In the genomic region with DNA sequence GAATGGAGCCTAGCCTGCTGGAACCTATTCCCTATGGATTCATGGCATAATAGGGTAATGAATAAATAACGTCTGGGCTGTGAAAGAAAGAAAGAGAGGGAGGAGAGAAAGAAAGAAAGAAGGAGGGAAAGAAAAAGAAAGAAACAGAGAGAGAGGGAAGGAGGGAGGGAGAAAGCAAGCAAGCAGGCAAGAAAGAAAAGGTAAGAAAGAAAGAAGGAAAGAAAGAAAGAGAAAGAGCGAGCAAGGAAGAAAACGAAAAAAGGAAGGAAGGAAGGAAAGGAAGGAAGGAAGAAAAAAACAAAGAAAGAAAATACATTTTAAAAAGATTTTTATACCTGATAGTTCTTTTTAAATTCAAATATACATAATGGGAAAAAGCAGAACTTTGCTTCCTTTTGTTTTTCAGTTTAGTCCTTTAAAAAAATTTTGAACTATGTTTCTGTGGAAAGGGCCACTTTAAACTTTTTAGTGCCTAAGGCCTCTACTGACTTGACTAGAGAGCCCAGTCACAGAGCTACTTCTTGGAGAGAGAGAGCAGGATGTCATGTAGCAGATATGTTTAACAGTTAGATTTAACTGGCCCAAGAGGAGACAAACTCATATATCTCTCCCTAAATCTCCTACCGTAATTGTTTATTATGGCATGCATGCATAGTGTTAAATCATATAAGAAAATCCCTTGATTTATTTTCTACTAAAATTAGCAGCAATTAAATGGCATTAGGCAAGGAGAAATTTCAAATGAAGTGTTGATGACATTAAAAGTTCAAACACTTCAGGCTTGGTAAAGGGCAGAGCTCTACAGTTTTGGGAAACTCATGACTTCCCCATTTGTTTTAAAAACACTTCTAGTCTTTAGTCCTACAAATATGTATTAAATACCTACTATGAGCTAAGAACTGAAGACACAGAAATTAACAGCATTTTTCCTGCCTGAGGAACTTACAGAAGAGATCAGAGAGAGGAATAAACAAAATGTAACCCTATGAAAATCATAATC, we compare ENCODE assay signal across 17 cellular contexts.
DNase-seq lines count a peak whose midpoint lies in the region; ATAC-seq and TF ChIP-seq lines count a peak whose summit lies in the region.
"Had no signal": no experiment of that assay in that cellular context is flagged by ENCODE, and none has a peak within 500 bp of the region (broad histone marks: within the 10 kb centered on the region; RNA-seq: fewer than 3 reads in every experiment).

No MANE protein-coding gene starts in this region.

- H2AK5ac ChIP-seq in IMR-90 (ENCODE audit: low read depth, low read length): no peak overlapping the region

- H2BK15ac ChIP-seq in IMR-90 (ENCODE audit: low read depth, low read length): no peak overlapping the region

- H3K4me1 ChIP-seq in DND-41 (ENCODE audit: insufficient read depth, low read length) (no peaks in the 10 kb centered on the region), IMR-90 (ENCODE audit: control insufficient read depth, insufficient read depth, low read length) (no peaks in the 10 kb centered on the region)
- H3K4me1 ChIP-seq: BLaER1 had no signal

- in situ Hi-C loops in IMR-90 (cut with MboI; ENCODE audit: low sequenced_read_pairs): no loop called here

- H3K36me3 ChIP-seq in DND-41 (ENCODE audit: insufficient read depth, low read length) (no peaks in the 10 kb centered on the region), IMR-90 (ENCODE audit: control insufficient read depth, insufficient read depth, low read length) (no peaks in the 10 kb centered on the region)
- H3K36me3 ChIP-seq: BLaER1 had no signal

- H3K27ac ChIP-seq in DND-41 (ENCODE audit: low read length): no peak overlapping the region
- H3K27ac ChIP-seq in IMR-90 (ENCODE audit: insufficient read depth, low read length): no peak overlapping the region
- H3K27ac ChIP-seq: BLaER1, HL-60 had no signal

- H3K9me3 Mint-ChIP-seq in dendritic cell treated with granulocyte-macrophage colony-stimulating factor and Interleukin-4, amounts not matched to agents 40 ng/mL and 50 ng/mL, for 4 days: no peaks in the 10 kb centered on the region
- H3K9me3 Mint-ChIP-seq in neural crest cell: peaks cover 3% of the 10 kb centered on the region
- H3K9me3 Mint-ChIP-seq in activated naive CD4-positive, alpha-beta T cell treated with anti-CD3 and anti-CD28 coated beads, Interleukin-2, amount 10 ng/mL, durations not matched to agents 7 days and 5 days: peaks cover 2% of the 10 kb centered on the region
- H3K9me3 Mint-ChIP-seq: CD14-positive monocyte, H9 had no signal

- no peak for TF ChIP-seq POLR2A in IMR-90 (IDR thresholded peaks at IDR 0.05; ENCODE audit: low read depth, low read length)

- no peak overlapping the region for H3K23ac ChIP-seq in IMR-90 (ENCODE audit: low read depth, low read length)

- no peaks in the 10 kb centered on the region for H3K27me3 ChIP-seq in DND-41 (ENCODE audit: insufficient read depth, low read length, poor library complexity)
- no peaks in the 10 kb centered on the region for H3K27me3 ChIP-seq in IMR-90 (ENCODE audit: control insufficient read depth, insufficient read depth, low read length)
- H3K27me3 ChIP-seq: BLaER1 had no signal

- no peak overlapping the region; the same call in 1 of the 2 replicates for H3K14ac ChIP-seq in IMR-90 (replicated peaks; ENCODE audit: low read depth, low read length)

- H3K4ac ChIP-seq in IMR-90 (ENCODE audit: low read depth, low read length): no peak overlapping the region

- no peak overlapping the region for H3K4me2 ChIP-seq in DND-41 (ENCODE audit: insufficient read depth, low read length)
- H3K4me2 ChIP-seq in IMR-90 (ENCODE audit: low read depth, low read length): no peak overlapping the region
- H3K4me2 ChIP-seq: BLaER1 had no signal

- H3K4me3 ChIP-seq in DND-41 (ENCODE audit: low read depth in 1 of 2, low read length in 2 of 2): no peak overlapping the region
- H3K4me3 ChIP-seq in IMR-90 (ENCODE audit: insufficient read depth, low read depth, low read length): no peak overlapping the region
- H3K4me3 ChIP-seq: BLaER1 had no signal

- H3K9me3 ChIP-seq in DND-41 (ENCODE audit: insufficient read depth, low read length, severe bottlenecking) (peaks cover 3% of the 10 kb centered on the region), IMR-90 (ENCODE audit: control insufficient read depth, insufficient read depth, low read length) (no peaks in the 10 kb centered on the region)
- H3K9me3 ChIP-seq: BLaER1 had no signal

- TF ChIP-seq RAD21 in IMR-90 (IDR thresholded peaks at IDR 0.05; ENCODE audit: low read length): no peak

- H3K9ac ChIP-seq in DND-41 (ENCODE audit: low read depth, low read length) (no peak overlapping the region), IMR-90 (ENCODE audit: low read depth, low read length) (no peak overlapping the region)
- H3K9ac ChIP-seq: BLaER1 had no signal

- H4K8ac ChIP-seq in IMR-90 (ENCODE audit: low read depth in 2 of 2, low read length in 2 of 2): no peak overlapping the region

- no peak overlapping the region for H2BK20ac ChIP-seq in IMR-90 (ENCODE audit: low read depth, low read length)

- no peak overlapping the region for H3K4me3 Mint-ChIP-seq in dendritic cell treated with granulocyte-macrophage colony-stimulating factor and Interleukin-4, amounts not matched to agents 40 ng/mL and 50 ng/mL, for 4 days
- no peak overlapping the region for H3K4me3 Mint-ChIP-seq in neural crest cell
- no peak overlapping the region for H3K4me3 Mint-ChIP-seq in activated naive CD4-positive, alpha-beta T cell treated with anti-CD3 and anti-CD28 coated beads, Interleukin-2, amount 10 ng/mL, durations not matched to agents 7 days and 5 days
- H3K4me3 Mint-ChIP-seq: CD14-positive monocyte; CD4-positive, alpha-beta memory T cell; H9; IgD-negative memory B cell had no signal

- DNase-seq in DND-41: no peak
- no peak for DNase-seq in IMR-90
- no peak for DNase-seq in neural crest cell (ENCODE audit: low read depth, low spot score)
- no peak for DNase-seq in activated naive CD4-positive, alpha-beta T cell treated with anti-CD3 and anti-CD28 coated beads, Interleukin-2, amount 10 ng/mL, durations not matched to agents 7 days and 5 days
- DNase-seq: 8988T; CD4-positive, alpha-beta memory T cell; DMS153; DMS79; GF-D8; H9 had no signal

- no peak overlapping the region for H4K5ac ChIP-seq in IMR-90 (ENCODE audit: low read depth, low read length)

- H2AFZ ChIP-seq in DND-41 (ENCODE audit: low read depth, low read length): 0 out of 2 replicates have a peak overlapping the region, but pooled peaks have one; percentile 19
- H2AFZ ChIP-seq in IMR-90 (replicated peaks; ENCODE audit: low read length, poor library complexity): no peak overlapping the region

- CTCF ChIA-PET in IMR-90 (lab: Yijun Ruan, JAX): no interaction called here
- CTCF ChIA-PET in activated naive CD4-positive, alpha-beta T cell treated with anti-CD3 and anti-CD28 coated beads, Interleukin-2, amount 10 ng/mL, durations not matched to agents 7 days and 5 days (lab: Charles Lee): no interaction called here

- no peak overlapping the region for H2BK5ac ChIP-seq in IMR-90 (ENCODE audit: low read depth, low read length, poor library complexity, severe bottlenecking)

- no CpG with 5 or more reads among the region's 4 CpGs for WGBS in IMR-90 (ENCODE audit: extremely low coverage in 2 of 2, insufficient read length in 1 of 2), 2 experiments

- peak overlapping the region; percentile 9 for H3K27ac Mint-ChIP-seq in dendritic cell treated with granulocyte-macrophage colony-stimulating factor and Interleukin-4, amounts not matched to agents 40 ng/mL and 50 ng/mL, for 4 days
- H3K27ac Mint-ChIP-seq in neural crest cell (ENCODE audit: unreplicated experiment): peak overlapping the region; percentile 25
- no peak overlapping the region for H3K27ac Mint-ChIP-seq in activated naive CD4-positive, alpha-beta T cell treated with anti-CD3 and anti-CD28 coated beads, Interleukin-2, amount 10 ng/mL, durations not matched to agents 7 days and 5 days
- H3K27ac Mint-ChIP-seq: CD14-positive monocyte; CD4-positive, alpha-beta memory T cell; IgD-negative memory B cell had no signal

- no peak overlapping the region for H3K18ac ChIP-seq in IMR-90 (ENCODE audit: low read depth, low read length)

- TF ChIP-seq CTCF in DND-41 (IDR thresholded peaks at IDR 0.05; ENCODE audit: borderline replicate concordance, extremely low read depth, low read length, poor library complexity, severe bottlenecking): no peak
- TF ChIP-seq CTCF in IMR-90 (conservative IDR thresholded peaks at IDR 0.05; ENCODE audit: low read depth, low read length): no peak
- no peak for TF ChIP-seq CTCF in neural crest cell (conservative IDR thresholded peaks at IDR 0.05)

- no peaks in the 10 kb centered on the region for H3K9me1 ChIP-seq in IMR-90 (ENCODE audit: insufficient read depth, low read length)

- no peaks in the 10 kb centered on the region for H3K36me3 Mint-ChIP-seq in dendritic cell treated with granulocyte-macrophage colony-stimulating factor and Interleukin-4, amounts not matched to agents 40 ng/mL and 50 ng/mL, for 4 days (ENCODE audit: low read depth)
- no peaks in the 10 kb centered on the region for H3K36me3 Mint-ChIP-seq in neural crest cell (ENCODE audit: low read depth)
- H3K36me3 Mint-ChIP-seq in activated naive CD4-positive, alpha-beta T cell treated with anti-CD3 and anti-CD28 coated beads, Interleukin-2, amount 10 ng/mL, durations not matched to agents 7 days and 5 days: no peaks in the 10 kb centered on the region
- H3K36me3 Mint-ChIP-seq: CD14-positive monocyte; CD4-positive, alpha-beta memory T cell; IgD-negative memory B cell had no signal

- POLR2A ChIA-PET in IMR-90 (lab: Charles Lee; ENCODE audit: unreplicated experiment): no interaction called here

- dilution Hi-C loops in IMR-90 (cut with HindIII; ENCODE audit: low sequenced_read_pairs, unreplicated experiment): no loop called here

- H3K4me1 Mint-ChIP-seq in dendritic cell treated with granulocyte-macrophage colony-stimulating factor and Interleukin-4, amounts not matched to agents 40 ng/mL and 50 ng/mL, for 4 days (ENCODE audit: low read depth): peaks cover 9% of the 10 kb centered on the region
- peaks cover 23% of the 10 kb centered on the region for H3K4me1 Mint-ChIP-seq in neural crest cell
- H3K4me1 Mint-ChIP-seq in activated naive CD4-positive, alpha-beta T cell treated with anti-CD3 and anti-CD28 coated beads, Interleukin-2, amount 10 ng/mL, durations not matched to agents 7 days and 5 days: no peaks in the 10 kb centered on the region
- H3K4me1 Mint-ChIP-seq: CD14-positive monocyte; CD4-positive, alpha-beta memory T cell had no signal

- no peaks in the 10 kb centered on the region for H3K79me1 ChIP-seq in IMR-90 (ENCODE audit: low read depth in 1 of 2, low read length in 2 of 2)

- no peak overlapping the region for H4K91ac ChIP-seq in IMR-90 (ENCODE audit: insufficient read depth, low read depth, low read length)

- no peak overlapping the region for H2AK9ac ChIP-seq in IMR-90 (replicated peaks; ENCODE audit: low read depth, low read length, poor library complexity)

- H3K27me3 Mint-ChIP-seq in dendritic cell treated with granulocyte-macrophage colony-stimulating factor and Interleukin-4, amounts not matched to agents 40 ng/mL and 50 ng/mL, for 4 days: no peaks in the 10 kb centered on the region
- H3K27me3 Mint-ChIP-seq in neural crest cell (ENCODE audit: low read depth): no peaks in the 10 kb centered on the region
- no peaks in the 10 kb centered on the region for H3K27me3 Mint-ChIP-seq in activated naive CD4-positive, alpha-beta T cell treated with anti-CD3 and anti-CD28 coated beads, Interleukin-2, amount 10 ng/mL, durations not matched to agents 7 days and 5 days
- H3K27me3 Mint-ChIP-seq: CD4-positive, alpha-beta memory T cell; IgD-negative memory B cell had no signal

- no peak overlapping the region for H2BK120ac ChIP-seq in IMR-90 (ENCODE audit: low read depth, low read length)

- ATAC-seq in DND-41 (ENCODE audit: insufficient read depth, low read depth): 0 out of 3 replicates have a peak, but pooled peaks have one; percentile 49
- ATAC-seq in IMR-90 (ENCODE audit: low read depth): no peak
- ATAC-seq in HG02938 (IDR thresholded peaks at IDR 0.05; ENCODE audit: unreplicated experiment): no peak
- no peak for ATAC-seq in HG03342 (IDR thresholded peaks at IDR 0.05; ENCODE audit: unreplicated experiment)

- H3K79me2 ChIP-seq in DND-41 (ENCODE audit: insufficient read depth, low read length): no peaks in the 10 kb centered on the region

- no TSS peak for BruUV-seq in IMR-90 (replicated peaks; lab: Mats Ljungman, UMichigan)

- H4K20me1 ChIP-seq in DND-41 (ENCODE audit: insufficient read depth, low read length): no peaks in the 10 kb centered on the region
- no peaks in the 10 kb centered on the region for H4K20me1 ChIP-seq in IMR-90 (ENCODE audit: insufficient read depth, low read length)
- H4K20me1 ChIP-seq: BLaER1 had no signal

- peak overlapping the region; percentile 15; the same call in 1 of the 2 replicates for H3K56ac ChIP-seq in IMR-90 (ENCODE audit: extremely low read depth, insufficient read depth, low read length)

- intact Hi-C loops in IMR-90 (cut with micrococcal nuclease): no loop called here
- intact Hi-C loops in dendritic cell treated with granulocyte-macrophage colony-stimulating factor and Interleukin-4, amounts not matched to agents 40 ng/mL and 50 ng/mL, for 4 days (cut with micrococcal nuclease): no loop called here
